In the genomic region with DNA sequence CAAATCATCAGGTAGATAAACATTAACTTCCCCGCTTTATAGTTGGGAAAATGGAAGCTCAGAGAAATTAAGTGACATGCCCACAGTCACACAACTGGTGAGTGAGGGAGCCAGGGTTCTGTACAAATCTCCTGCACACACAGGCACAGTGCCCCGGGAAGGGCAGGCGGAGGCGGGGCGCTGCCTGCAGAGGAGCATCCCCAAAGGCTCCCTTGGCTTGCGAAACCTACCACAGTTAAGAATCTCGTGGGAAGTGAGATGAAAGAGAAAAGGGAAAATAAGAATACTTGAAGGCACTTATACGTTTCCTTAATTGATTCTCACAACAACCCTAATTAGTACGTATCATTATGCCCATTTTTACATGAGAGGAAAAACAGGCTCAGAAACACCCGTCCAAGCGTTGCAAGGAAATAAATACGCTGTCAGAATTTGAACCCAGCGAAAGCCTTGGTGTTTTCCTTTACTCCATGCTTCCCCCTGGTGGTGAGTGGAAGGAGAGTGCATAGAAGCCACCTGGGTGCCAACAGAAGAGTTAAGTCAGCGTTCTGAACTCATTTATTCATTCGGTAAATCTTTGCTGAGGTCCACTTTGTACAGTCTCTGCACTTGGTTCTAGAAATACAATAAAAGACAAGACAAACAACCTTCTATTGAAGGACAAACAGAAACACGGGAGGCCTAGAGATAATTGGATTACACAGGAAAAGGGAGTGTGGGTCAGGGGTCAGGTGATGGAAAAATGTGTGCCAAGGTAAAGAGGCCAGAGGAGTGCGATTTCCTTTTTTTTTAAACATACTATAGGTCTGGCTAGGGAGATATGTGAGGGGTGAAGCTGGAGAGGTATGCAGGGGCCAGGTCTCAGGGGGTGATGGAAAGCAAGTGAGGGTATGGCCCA, we compare ENCODE assay signal across 8 cellular contexts. TPM values are rescaled to one million over a fixed set of nuclear protein-coding genes. Genes with fewer than 3 reads are reported as not detected.
DNase-seq lines count a peak whose midpoint lies in the region; ATAC-seq, FAIRE-seq and TF ChIP-seq lines count a peak whose summit lies in the region.

No MANE protein-coding gene starts in this region.

- intact Hi-C loops in activated B cell treated with CpG ODN at 0.5 μM for 24 hours (cut with micrococcal nuclease): loop anchor here (1.0 to 5.0 kb wide), 2 partner anchors 147 to 370 kb away; no protein-coding TSS in a partner anchor
- intact Hi-C loops in endothelial cell of umbilical vein (cut with micrococcal nuclease): loop anchor here (1.0 kb wide), 1 partner anchor 147 kb away; no protein-coding TSS in a partner anchor

- no peak overlapping the region for H3K27ac Mint-ChIP-seq in activated B cell treated with CpG ODN at 0.5 μM for 24 hours

- H3K27ac ChIP-seq in endothelial cell of umbilical vein (ENCODE audit: insufficient read depth, low read depth, low read length) (no peak overlapping the region), neural cell (ENCODE audit: low read length) (no peak overlapping the region)

- no peaks in the 10 kb centered on the region for H3K9me2 ChIP-seq in neural cell (ENCODE audit: insufficient read depth, low read length)

- H3F3A ChIP-seq in neural cell (ENCODE audit: insufficient read depth, low read length, poor library complexity, severe bottlenecking): no peaks in the 10 kb centered on the region

- H3K4me2 ChIP-seq in endothelial cell of umbilical vein (ENCODE audit: insufficient read depth, low read length) (no peak overlapping the region), neural cell (ENCODE audit: low read length) (no peak overlapping the region)

- peak; percentile 33 for TF ChIP-seq RAD21 in neural cell (conservative IDR thresholded peaks at IDR 0.05)

- POLR2A ChIA-PET in AG04449 (lab: Yijun Ruan, JAX): no interaction called here
- POLR2A ChIA-PET in activated B cell treated with CpG ODN at 0.5 μM for 24 hours (lab: Charles Lee): no interaction called here
- POLR2A ChIA-PET in endothelial cell of umbilical vein (lab: Charles Lee): no interaction called here

- BruUV-seq in endothelial cell of umbilical vein (replicated peaks; lab: Mats Ljungman, UMichigan): no TSS peak

- H3K4me3 ChIP-seq in AG04449 (ENCODE audit: low read depth, low read length) (no peak overlapping the region), GM12865 (ENCODE audit: low read depth, low read length) (no peak overlapping the region), endothelial cell of umbilical vein (replicated peaks in 1 of 3; ENCODE audit: insufficient read depth in 1 of 3, low read depth in 1 of 3, low read length in 3 of 3) (no peak overlapping the region), neural cell (ENCODE audit: low read length) (no peak overlapping the region)

- TF ChIP-seq EP300 in neural cell (conservative IDR thresholded peaks at IDR 0.05; ENCODE audit: poor library complexity, severe bottlenecking): no peak

- H3K27me3 ChIP-seq in endothelial cell of umbilical vein (ENCODE audit: control insufficient read depth in 2 of 2, insufficient read depth in 2 of 2, low read length in 2 of 2): no peaks in the 10 kb centered on the region
- no peaks in the 10 kb centered on the region for H3K27me3 ChIP-seq in neural cell (ENCODE audit: insufficient read depth, low read depth, low read length)

- no peaks in the 10 kb centered on the region for H3K36me3 ChIP-seq in endothelial cell of umbilical vein (ENCODE audit: control insufficient read depth in 2 of 2, extremely low read depth in 1 of 2, insufficient read depth in 2 of 2, low read length in 2 of 2)
- H3K36me3 ChIP-seq in neural cell (ENCODE audit: insufficient read depth, low read length): no peaks in the 10 kb centered on the region

- no peaks in the 10 kb centered on the region for H3K9me3 Mint-ChIP-seq in activated B cell treated with CpG ODN at 0.5 μM for 24 hours

- H3K9me1 ChIP-seq in endothelial cell of umbilical vein (replicated peaks; ENCODE audit: control insufficient read depth, extremely low read depth, insufficient read depth, low read length): no peaks in the 10 kb centered on the region

- H2AFZ ChIP-seq in endothelial cell of umbilical vein (ENCODE audit: low read depth, low read length) (no peak overlapping the region), neural cell (ENCODE audit: low read depth, low read length) (no peak overlapping the region)

- H3K79me2 ChIP-seq in endothelial cell of umbilical vein (ENCODE audit: control insufficient read depth, insufficient read depth, low read length) (no peaks in the 10 kb centered on the region), neural cell (replicated peaks; ENCODE audit: insufficient read depth, low read length) (no peaks in the 10 kb centered on the region)

- H3K4me1 ChIP-seq in endothelial cell of umbilical vein (ENCODE audit: control insufficient read depth, extremely low read depth, insufficient read depth, low read length): no peaks in the 10 kb centered on the region

- peak; percentile 81 for FAIRE-seq in endothelial cell of umbilical vein (lab: Jason Lieb, UNC)

- DNase-seq in AG04449 (ENCODE audit: low read depth, low spot score) (no peak), GM12865 (ENCODE audit: low read depth) (peak; percentile 65), NCI-H2029 (lab: John Stamatoyannopoulos, UW) (peak; percentile 55), activated B cell treated with CpG ODN at 0.5 μM for 24 hours (no peak), endothelial cell of umbilical vein (ENCODE audit: low read depth, low spot score) (peak; percentile 56)

- CTCF ChIA-PET in AG04449 (lab: Yijun Ruan, JAX) (interaction anchor here (0.6 to 6.2 kb wide), 38 partner anchors 9 to 372 kb away, joined by 3 to 71 read pairs (median 5); a partner anchor contains a TSS), activated B cell treated with CpG ODN at 0.5 μM for 24 hours (lab: Charles Lee) (interaction anchor here (0.8 to 1.2 kb wide), 4 partner anchors 9 to 251 kb away, joined by 3 to 6 read pairs (median 3); no protein-coding TSS in a partner anchor), endothelial cell of umbilical vein (lab: Charles Lee) (interaction anchor here (0.6 to 3.7 kb wide), 20 partner anchors 9 to 368 kb away, joined by 3 to 68 read pairs (median 4); a partner anchor contains a TSS)

- H3K4me1 Mint-ChIP-seq in activated B cell treated with CpG ODN at 0.5 μM for 24 hours: peaks cover 2% of the 10 kb centered on the region

- peak; percentile 42 for ATAC-seq in activated B cell treated with CpG ODN at 0.5 μM for 24 hours (ENCODE audit: low read depth)
- ATAC-seq in HG03442 (IDR thresholded peaks at IDR 0.05; ENCODE audit: unreplicated experiment): no peak
- no peak for ATAC-seq in HG02763 (IDR thresholded peaks at IDR 0.05; ENCODE audit: unreplicated experiment)

- no peaks in the 10 kb centered on the region for H3K27me3 Mint-ChIP-seq in activated B cell treated with CpG ODN at 0.5 μM for 24 hours

- H3K36me3 Mint-ChIP-seq in activated B cell treated with CpG ODN at 0.5 μM for 24 hours (ENCODE audit: low read depth): peaks cover 5% of the 10 kb centered on the region

- H3K4me3 Mint-ChIP-seq in activated B cell treated with CpG ODN at 0.5 μM for 24 hours: no peak overlapping the region

- H3K9me3 ChIP-seq in endothelial cell of umbilical vein (replicated peaks; ENCODE audit: control insufficient read depth, insufficient read depth, low read length) (no peaks in the 10 kb centered on the region), neural cell (ENCODE audit: low read length) (no peaks in the 10 kb centered on the region)

- no peak for TF ChIP-seq POLR2A in endothelial cell of umbilical vein (IDR thresholded peaks at IDR 0.05; ENCODE audit: low read depth, low read length)

- peak; percentile 71 for TF ChIP-seq CTCF in AG04449 (IDR thresholded peaks at IDR 0.05; ENCODE audit: insufficient read depth, low read length, missing control alignments)
- TF ChIP-seq CTCF in GM12865 (IDR thresholded peaks at IDR 0.05; ENCODE audit: insufficient read depth, low read depth, low read length, missing control alignments): peak; percentile 84
- TF ChIP-seq CTCF in activated B cell treated with CpG ODN at 0.5 μM for 24 hours (IDR thresholded peaks at IDR 0.05): no peak
- TF ChIP-seq CTCF in endothelial cell of umbilical vein (IDR thresholded peaks at IDR 0.05; ENCODE audit: extremely low read depth in 1 of 2, insufficient read depth in 1 of 2, low read depth in 1 of 2, low read length in 2 of 2): peak; percentile 82 to 89
- TF ChIP-seq CTCF in neural cell (IDR thresholded peaks at IDR 0.05; ENCODE audit: poor library complexity, severe bottlenecking): peak; percentile 47

- H4K20me1 ChIP-seq in endothelial cell of umbilical vein (replicated peaks; ENCODE audit: control insufficient read depth, extremely low read depth, insufficient read depth, low read length) (no peaks in the 10 kb centered on the region), neural cell (ENCODE audit: insufficient read depth) (no peaks in the 10 kb centered on the region)

- dilution Hi-C loops in endothelial cell of umbilical vein (cut with MboI; ENCODE audit: extremely low pct_ligation_motif_present, low sequenced_read_pairs): no loop called here

- H3K9ac ChIP-seq in endothelial cell of umbilical vein (replicated peaks; ENCODE audit: extremely low read depth, insufficient read depth, low read length) (no peak overlapping the region), neural cell (ENCODE audit: low read length) (no peak overlapping the region)

TF ChIP-seq in endothelial cell of umbilical vein, 7 proteins besides CTCF, POLR2A, EP300 and RAD21 (continues in another document):
- TF ChIP-seq MYC (IDR thresholded peaks at IDR 0.05; ENCODE audit: low read depth, low read length) (no peak), GATA2 (IDR thresholded peaks at IDR 0.05; ENCODE audit: insufficient read depth, insufficient read length, low read depth, low read length) (no peak)

RNA-seq across cellular contexts. Expression of a gene that starts 28.4 kb away (rescaled TPM):
- 6.9 and 10.5 TPM in 2 replicates for total RNA-seq in activated B cell treated with CpG ODN at 0.5 μM for 24 hours
- 9.4 and 11.1 TPM in 2 replicates for total RNA-seq in endothelial cell of umbilical vein
- 7.0 and 7.1 TPM in 2 replicates for polyA plus RNA-seq in endothelial cell of umbilical vein
- 5.1 and 6.5 TPM in 2 replicates for polyA plus RNA-seq in endothelial cell of umbilical vein (2011; cell fraction: cytosol; rRNA removed)
- 34.6 and 35.2 TPM in 2 replicates for polyA plus RNA-seq in endothelial cell of umbilical vein (2011; cell fraction: nucleus; rRNA removed)
- 4.4 and 8.6 TPM in 2 replicates for polyA plus RNA-seq in endothelial cell of umbilical vein (2012)
- 5.8 and 9.4 TPM in 2 replicates for polyA minus RNA-seq in endothelial cell of umbilical vein
- 15.8 TPM for polyA minus RNA-seq in endothelial cell of umbilical vein (2011; cell fraction: cytosol; rRNA and poly(A)+ RNA removed)
- polyA minus RNA-seq in endothelial cell of umbilical vein (2011; cell fraction: nucleus; rRNA and poly(A)+ RNA removed): 7.8 and 10.3 TPM in 2 replicates
- polyA plus RNA-seq in neural cell: 2.9 and 5.0 TPM in 2 replicates
- 2.4 and 2.7 TPM in 2 replicates for polyA minus RNA-seq in neural cell

Comparison
In these comparisons a context has a peak if more than half of its experiments do, and no peak if none do; other contexts are left out.
1. DNase-seq: peak in GM12865 (single experiment), NCI-H2029 (single experiment) and endothelial cell of umbilical vein (single experiment); none in AG04449 (single experiment) and activated B cell treated with CpG ODN at 0.5 μM for 24 hours (single experiment).